In the genomic region with DNA sequence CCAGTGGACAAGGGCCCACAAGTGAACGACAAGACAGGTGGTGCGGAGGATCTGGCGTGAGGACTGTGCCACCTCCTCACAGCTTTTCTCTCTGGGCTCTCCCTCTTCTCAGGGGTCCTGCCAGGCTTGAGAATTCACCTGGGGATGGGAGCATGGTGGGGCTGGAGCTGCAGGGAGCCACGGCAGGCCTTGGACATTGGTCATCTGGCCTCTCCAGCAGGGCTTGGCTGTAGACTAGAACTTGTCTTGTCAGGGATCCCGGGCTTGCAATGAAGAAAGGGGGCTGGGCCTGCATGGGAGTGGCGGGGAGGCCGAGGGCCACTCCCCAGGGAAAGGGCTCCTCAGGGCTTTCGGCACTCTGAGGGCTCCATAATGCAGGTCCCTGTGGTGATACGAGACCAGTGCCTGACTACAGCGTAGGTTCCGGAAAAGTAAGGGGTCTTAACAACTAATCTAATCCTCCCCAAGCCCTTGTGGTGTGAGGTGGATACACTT, we compare ENCODE assay signal across 18 cellular contexts.
DNase-seq lines count a peak whose midpoint lies in the region; ATAC-seq, FAIRE-seq and TF ChIP-seq lines count a peak whose summit lies in the region.
"Had no signal": no experiment of that assay in that cellular context is flagged by ENCODE, and none has a peak within 500 bp of the region (broad histone marks: within the 10 kb centered on the region; RNA-seq: fewer than 3 reads in every experiment).

No MANE protein-coding gene starts in this region.

- no peaks in the 10 kb centered on the region for H3K36me3 Mint-ChIP-seq in stimulated activated naive B cell treated with anti-CD40 and anti-IgM and Interleukin-4, amounts not matched to agents 10 μg/mL and 1 μg/mL and 100 μg/mL, for 72 hours
- H3K36me3 Mint-ChIP-seq: CD8-positive, alpha-beta memory T cell had no signal

- H3K4ac ChIP-seq in IMR-90 (ENCODE audit: low read depth, low read length), result peak overlapping the region; percentile 98

- BruUV-seq in IMR-90 (replicated peaks; lab: Mats Ljungman, UMichigan) (no TSS peak), HepG2 (replicated peaks; lab: Mats Ljungman, UMichigan) (no TSS peak)

- H4K8ac ChIP-seq in IMR-90 (ENCODE audit: low read depth in 2 of 2, low read length in 2 of 2), result peak overlapping the region; percentile 79 to 80; a peak in 3 of 4 replicates

- TF ChIP-seq CTCF in IMR-90 (conservative IDR thresholded peaks at IDR 0.05; ENCODE audit: low read depth, low read length) (no peak), HepG2 (CRISPR knock-in tag; IDR thresholded peaks at IDR 0.05) (no peak), osteoblast (IDR thresholded peaks at IDR 0.05; ENCODE audit: extremely low read depth, low read depth, low read length) (no peak), smooth muscle cell (IDR thresholded peaks at IDR 0.05; ENCODE audit: borderline replicate concordance, insufficient read depth, poor library complexity, severe bottlenecking) (no peak)

- peaks cover 34% of the 10 kb centered on the region for H3K9me1 ChIP-seq in IMR-90 (ENCODE audit: insufficient read depth, low read length)

- H2AFZ ChIP-seq in IMR-90 (replicated peaks; ENCODE audit: low read length, poor library complexity) (peak overlapping the region; percentile 77), HepG2 (ENCODE audit: low read length) (no peak overlapping the region), osteoblast (ENCODE audit: low read length) (peak overlapping the region; percentile 60), smooth muscle cell (ENCODE audit: low read depth) (no peak overlapping the region)

- peak overlapping the region; percentile 14; the same call in 1 of the 2 replicates for H3K18ac ChIP-seq in IMR-90 (ENCODE audit: low read depth, low read length)

- peak overlapping the region; percentile 97; the same call in 2 of the 3 replicates for H2BK15ac ChIP-seq in IMR-90 (ENCODE audit: low read depth, low read length)

- no peak overlapping the region for H3K4me2 ChIP-seq in IMR-90 (ENCODE audit: low read depth, low read length)
- no peak overlapping the region for H3K4me2 ChIP-seq in HepG2 (ENCODE audit: low read depth, low read length)
- H3K4me2 ChIP-seq in osteoblast (ENCODE audit: insufficient read depth, low read length), result no peak overlapping the region
- H3K4me2 ChIP-seq in smooth muscle cell, result peak overlapping the region; percentile 57

- H3K23ac ChIP-seq in IMR-90 (ENCODE audit: low read depth, low read length), result no peak overlapping the region; the same call in 1 of the 2 replicates

- TF ChIP-seq RAD21 in IMR-90 (IDR thresholded peaks at IDR 0.05; ENCODE audit: low read length) (no peak), HepG2 (CRISPR knock-in tag; IDR thresholded peaks at IDR 0.05) (no peak)

- dilution Hi-C loops in IMR-90 (cut with HindIII; ENCODE audit: low sequenced_read_pairs, unreplicated experiment), result no loop called here

- no peak overlapping the region for H3K4me3 Mint-ChIP-seq in stimulated activated naive B cell treated with anti-CD40 and anti-IgM and Interleukin-4, amounts not matched to agents 10 μg/mL and 1 μg/mL and 100 μg/mL, for 72 hours
- H3K4me3 Mint-ChIP-seq: CD8-positive, alpha-beta memory T cell had no signal

- POLR2A ChIA-PET in IMR-90 (lab: Charles Lee; ENCODE audit: unreplicated experiment), result no interaction called here
- POLR2A ChIA-PET in HepG2 (lab: Yijun Ruan, JAX), result interaction anchor here (4.0 kb wide), 1 partner anchor 8 kb away, joined by 29 read pairs; no protein-coding TSS in a partner anchor

- H4K20me1 ChIP-seq in IMR-90 (ENCODE audit: insufficient read depth, low read length) (no peaks in the 10 kb centered on the region), HepG2 (ENCODE audit: insufficient read depth, low read length) (no peaks in the 10 kb centered on the region), osteoblast (ENCODE audit: insufficient read depth, low read length) (no peaks in the 10 kb centered on the region), smooth muscle cell (ENCODE audit: low read depth) (no peaks in the 10 kb centered on the region)

- peak overlapping the region; percentile 47 for H2AK9ac ChIP-seq in IMR-90 (replicated peaks; ENCODE audit: low read depth, low read length, poor library complexity)

- H3K9ac ChIP-seq in IMR-90 (ENCODE audit: low read depth, low read length) (no peak overlapping the region), HepG2 (ENCODE audit: insufficient read depth, low read depth, low read length) (no peak overlapping the region), smooth muscle cell (ENCODE audit: low read depth) (no peak overlapping the region)

- no peaks in the 10 kb centered on the region for H3K9me3 Mint-ChIP-seq in stimulated activated naive B cell treated with anti-CD40 and anti-IgM and Interleukin-4, amounts not matched to agents 10 μg/mL and 1 μg/mL and 100 μg/mL, for 72 hours
- H3K9me3 Mint-ChIP-seq: CD8-positive, alpha-beta memory T cell had no signal

- H3K79me1 ChIP-seq in IMR-90 (ENCODE audit: low read depth in 1 of 2, low read length in 2 of 2), result peaks cover 0 to 43% of the 10 kb centered on the region in 2 experiments; a peak in 3 of 4 replicates

- 60% methylated on average over 1 of the region's 11 CpGs; no CpG with 5 or more reads in 1 of the 2 experiments for WGBS in IMR-90 (ENCODE audit: extremely low coverage in 2 of 2, insufficient read length in 1 of 2), 2 experiments
- WGBS in HepG2 (ENCODE audit: low lambda C conversion rate), result 88% methylated on average over 9 of the region's 11 CpGs
- 57% methylated on average over 11 of the region's 11 CpGs for WGBS in smooth muscle cell (ENCODE audit: low lambda C conversion rate)

- H3K79me2 ChIP-seq in HepG2 (ENCODE audit: insufficient read depth, low read length) (no peaks in the 10 kb centered on the region), osteoblast (ENCODE audit: insufficient read depth, low read length) (no peaks in the 10 kb centered on the region), smooth muscle cell (ENCODE audit: low read depth) (no peaks in the 10 kb centered on the region)

- H3K56ac ChIP-seq in IMR-90 (ENCODE audit: extremely low read depth, insufficient read depth, low read length), result peak overlapping the region; percentile 41; the same call in 1 of the 2 replicates

- H3K4me1 Mint-ChIP-seq in stimulated activated naive B cell treated with anti-CD40 and anti-IgM and Interleukin-4, amounts not matched to agents 10 μg/mL and 1 μg/mL and 100 μg/mL, for 72 hours, result peaks cover 0 to 5% of the 10 kb centered on the region in 2 donors
- H3K4me1 Mint-ChIP-seq: CD8-positive, alpha-beta memory T cell had no signal

- no peaks in the 10 kb centered on the region for H3K27me3 ChIP-seq in IMR-90 (ENCODE audit: control insufficient read depth, insufficient read depth, low read length)
- H3K27me3 ChIP-seq in HepG2 (ENCODE audit: control insufficient read depth in 1 of 2, insufficient read depth in 2 of 2, low read length in 2 of 2), result no peaks in the 10 kb centered on the region
- H3K27me3 ChIP-seq in osteoblast (ENCODE audit: insufficient read depth, low read length), result no peaks in the 10 kb centered on the region
- no peaks in the 10 kb centered on the region for H3K27me3 ChIP-seq in smooth muscle cell (ENCODE audit: low read depth)
- H3K27me3 ChIP-seq: Peyer's patch had no signal

- H3K27ac Mint-ChIP-seq in stimulated activated naive B cell treated with anti-CD40 and anti-IgM and Interleukin-4, amounts not matched to agents 10 μg/mL and 1 μg/mL and 100 μg/mL, for 72 hours, result no peak overlapping the region
- H3K27ac Mint-ChIP-seq: CD8-positive, alpha-beta memory T cell had no signal

- peaks cover 24% of the 10 kb centered on the region for H3K4me1 ChIP-seq in IMR-90 (ENCODE audit: control insufficient read depth, insufficient read depth, low read length)
- H3K4me1 ChIP-seq in HepG2 (ENCODE audit: insufficient read depth, low read length), result peaks cover 29% of the 10 kb centered on the region
- H3K4me1 ChIP-seq in osteoblast (ENCODE audit: insufficient read depth, low read length), result peaks cover 34% of the 10 kb centered on the region
- peaks cover 16% of the 10 kb centered on the region for H3K4me1 ChIP-seq in smooth muscle cell (ENCODE audit: low read depth)
- H3K4me1 ChIP-seq: Peyer's patch had no signal

- peak overlapping the region; percentile 95 for H3K14ac ChIP-seq in IMR-90 (replicated peaks; ENCODE audit: low read depth, low read length)

- H2BK120ac ChIP-seq in IMR-90 (ENCODE audit: low read depth, low read length), result peak overlapping the region; percentile 99

- H3K36me3 ChIP-seq in IMR-90 (ENCODE audit: control insufficient read depth, insufficient read depth, low read length) (no peaks in the 10 kb centered on the region), HepG2 (replicated peaks in 1 of 2; ENCODE audit: control insufficient read depth in 1 of 2, insufficient read depth in 2 of 2, low read length in 2 of 2) (no peaks in the 10 kb centered on the region), osteoblast (ENCODE audit: insufficient read depth, low read length) (no peaks in the 10 kb centered on the region), smooth muscle cell (ENCODE audit: low read depth) (no peaks in the 10 kb centered on the region)
- H3K36me3 ChIP-seq: Peyer's patch had no signal

- peak overlapping the region; percentile 95 for H2BK20ac ChIP-seq in IMR-90 (ENCODE audit: low read depth, low read length)

- H4K91ac ChIP-seq in IMR-90 (ENCODE audit: insufficient read depth, low read depth, low read length), result peak overlapping the region; percentile 94

- TF ChIP-seq POLR2A in IMR-90 (IDR thresholded peaks at IDR 0.05; ENCODE audit: low read depth, low read length), result no peak
- no peak for TF ChIP-seq POLR2A in HepG2 (IDR thresholded peaks at IDR 0.05; ENCODE audit: insufficient read depth in 1 of 2, low read depth in 2 of 2, low read length in 2 of 2)

- ATAC-seq in IMR-90 (ENCODE audit: low read depth) (no peak), HepG2 (peak; percentile 22; the same call in 2 of the 3 replicates), HG03457 (IDR thresholded peaks at IDR 0.05; ENCODE audit: unreplicated experiment) (no peak)
- ATAC-seq in activated CD4-positive, CD25-positive, alpha-beta regulatory T cell treated with anti-CD3 and anti-CD28 coated beads, Interleukin-2, amount 50 U/mL, for 24 hours, result no peak
- no peak for ATAC-seq in stimulated activated naive B cell treated with anti-CD40 and anti-IgM and Interleukin-4, amounts not matched to agents 10 μg/mL and 1 μg/mL and 100 μg/mL, for 72 hours (replicated peaks)
- ATAC-seq: Right ventricle myocardium inferior had no signal

- no peak for FAIRE-seq in HepG2 (lab: Jason Lieb, UNC)
- FAIRE-seq: HTR-8/SVneo had no signal

- H3K27me3 Mint-ChIP-seq in stimulated activated naive B cell treated with anti-CD40 and anti-IgM and Interleukin-4, amounts not matched to agents 10 μg/mL and 1 μg/mL and 100 μg/mL, for 72 hours, result peaks cover 2 to 20% of the 10 kb centered on the region in 2 donors

- no peak overlapping the region for H3K4me3 ChIP-seq in IMR-90 (ENCODE audit: insufficient read depth, low read depth, low read length)
- H3K4me3 ChIP-seq in HepG2 (replicated peaks in 1 of 3; ENCODE audit: insufficient read depth in 1 of 3, low read depth in 2 of 3, low read length in 3 of 3), result no peak overlapping the region
- H3K4me3 ChIP-seq in osteoblast (ENCODE audit: insufficient read depth, low read length), result no peak overlapping the region
- no peak overlapping the region for H3K4me3 ChIP-seq in smooth muscle cell
- H3K4me3 ChIP-seq: Peyer's patch had no signal

- H2AK5ac ChIP-seq in IMR-90 (ENCODE audit: low read depth, low read length), result peak overlapping the region; percentile 97

- in situ Hi-C loops in IMR-90 (cut with MboI; ENCODE audit: low sequenced_read_pairs), result no loop called here
- in situ Hi-C loops in HepG2 (cut with HindIII; ENCODE audit: extremely low pct_ligation_motif_present, low pct_unique_long_range_greater_than_20kb), result no loop called here

- DNase-seq in IMR-90 (no peak), HepG2 (ENCODE audit: low spot score) (no peak), osteoblast (ENCODE audit: insufficient read length, low spot score, missing footprints) (no peak), smooth muscle cell (lab: John Stamatoyannopoulos, UW; ENCODE audit: unreplicated experiment) (no peak)
- DNase-seq in stimulated activated naive B cell treated with anti-CD40 and anti-IgM and Interleukin-4, amounts not matched to agents 10 μg/mL and 1 μg/mL and 100 μg/mL, for 72 hours, result no peak
- DNase-seq: C1 segment of cervical spinal cord; CD8-positive, alpha-beta memory T cell; DMS79; NCI-H1092 treated with DMSO at 0.1 percent for 48 hours; NCI-H146; NCI-H2081; NCI-H446 treated with DMSO at 0.1 percent for 48 hours; NK-92 treated with Interleukin-12 subunit alpha and Interleukin-12 subunit beta, amount 100 ng/mL, for 24 hours; Peyer's patch had no signal

- no peak for TF ChIP-seq EP300 in HepG2 (IDR thresholded peaks at IDR 0.05; ENCODE audit: low read depth in 2 of 2, low read length in 2 of 2)
- no peak for TF ChIP-seq EP300 in HepG2 (CRISPR knock-in tag; IDR thresholded peaks at IDR 0.05; ENCODE audit: borderline replicate concordance)

- peak overlapping the region; percentile 44 for H4K5ac ChIP-seq in IMR-90 (ENCODE audit: low read depth, low read length)

- peaks cover 6% of the 10 kb centered on the region for H3F3A ChIP-seq in smooth muscle cell (ENCODE audit: low read depth)

- intact Hi-C loops in IMR-90 (cut with micrococcal nuclease), result no loop called here
- intact Hi-C loops in HepG2 (cut with micrococcal nuclease; ENCODE audit: unreplicated experiment), result no loop called here

- H3K27ac ChIP-seq in IMR-90 (ENCODE audit: insufficient read depth, low read length) (peak overlapping the region; percentile 6; the same call in 1 of the 2 replicates), HepG2 (ENCODE audit: extremely low read length, insufficient read depth, low read length) (no peak overlapping the region), osteoblast (ENCODE audit: low read depth, low read length) (no peak overlapping the region), smooth muscle cell (ENCODE audit: low read depth) (peak overlapping the region; percentile 94)
- H3K27ac ChIP-seq: Peyer's patch had no signal

- peak overlapping the region; percentile 47 for H2BK5ac ChIP-seq in IMR-90 (ENCODE audit: low read depth, low read length, poor library complexity, severe bottlenecking)

- CTCF ChIA-PET in IMR-90 (lab: Yijun Ruan, JAX) (interaction anchor here (1.2 to 1.9 kb wide), 2 partner anchors 20 to 63 kb away, joined by 3 to 4 read pairs; no protein-coding TSS in a partner anchor), HepG2 (lab: Yijun Ruan, JAX; ENCODE audit: low intra/inter-chr PET ratio, low total read pairs) (no interaction called here)

- H3K9me3 ChIP-seq in IMR-90 (ENCODE audit: control insufficient read depth, insufficient read depth, low read length) (no peaks in the 10 kb centered on the region), HepG2 (ENCODE audit: low read length) (no peaks in the 10 kb centered on the region), osteoblast (ENCODE audit: low read depth, low read length) (no peaks in the 10 kb centered on the region), smooth muscle cell (replicated peaks; ENCODE audit: low read depth) (no peaks in the 10 kb centered on the region)

Comparison
In these comparisons a context has a peak if more than half of its experiments do, and no peak if none do; other contexts are left out.
1. H2AFZ ChIP-seq: peak in IMR-90 (single experiment) and osteoblast (single experiment); none in HepG2 (single experiment) and smooth muscle cell (single experiment).
2. H3K27ac ChIP-seq: peak in IMR-90 (single experiment) and smooth muscle cell (single experiment); none in HepG2 (single experiment) and osteoblast (single experiment).